In the genomic region with DNA sequence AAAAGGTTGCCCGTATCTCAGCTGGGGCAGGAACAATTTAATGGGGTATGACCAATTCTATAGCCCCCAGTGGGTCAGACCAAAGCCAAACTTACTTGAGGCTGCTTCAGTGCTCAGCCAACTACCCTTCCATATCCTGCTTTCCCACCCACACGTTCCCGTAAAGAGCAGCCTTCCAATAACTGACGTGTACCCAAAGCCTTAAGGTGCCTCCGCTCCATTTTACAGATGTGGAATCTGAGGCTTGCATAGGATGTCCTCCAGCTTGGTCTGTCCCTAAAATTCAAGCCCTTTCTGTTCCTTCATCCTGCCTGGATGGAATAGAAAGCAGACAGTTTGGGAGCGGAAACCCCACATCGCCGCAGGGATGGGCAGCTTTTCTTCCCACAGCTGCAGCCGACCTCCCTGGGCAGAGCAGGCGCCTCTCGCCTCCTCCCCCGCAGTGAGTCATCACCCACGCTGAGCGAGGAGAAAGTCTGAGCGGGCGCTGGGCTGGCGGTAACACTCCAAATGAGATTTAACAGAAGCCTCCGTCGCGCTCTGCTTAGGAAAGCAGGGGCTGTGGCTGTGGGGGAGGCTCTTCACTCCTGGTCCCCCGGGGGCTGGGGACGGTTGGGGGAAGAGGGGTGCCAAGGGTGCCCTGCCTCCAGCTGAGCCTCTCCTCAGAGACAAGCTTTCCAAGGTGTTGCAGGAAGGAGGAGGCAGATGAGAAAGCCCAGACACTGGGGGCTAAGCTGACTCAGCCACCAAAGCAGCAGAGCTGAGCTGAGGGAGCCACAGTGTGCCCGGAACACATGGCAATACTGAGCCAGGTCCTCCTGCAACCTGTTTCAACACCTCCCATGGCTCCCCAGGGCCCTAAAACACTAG, we compare ENCODE assay signal across 1 cellular context.
TF ChIP-seq lines count a peak whose summit lies in the region.

No MANE protein-coding gene starts in this region.

TF ChIP-seq in IMR-90, 13 proteins besides CTCF, POLR2A, EP300 and RAD21 (continued from another document):
- TF ChIP-seq, protein P1, sequence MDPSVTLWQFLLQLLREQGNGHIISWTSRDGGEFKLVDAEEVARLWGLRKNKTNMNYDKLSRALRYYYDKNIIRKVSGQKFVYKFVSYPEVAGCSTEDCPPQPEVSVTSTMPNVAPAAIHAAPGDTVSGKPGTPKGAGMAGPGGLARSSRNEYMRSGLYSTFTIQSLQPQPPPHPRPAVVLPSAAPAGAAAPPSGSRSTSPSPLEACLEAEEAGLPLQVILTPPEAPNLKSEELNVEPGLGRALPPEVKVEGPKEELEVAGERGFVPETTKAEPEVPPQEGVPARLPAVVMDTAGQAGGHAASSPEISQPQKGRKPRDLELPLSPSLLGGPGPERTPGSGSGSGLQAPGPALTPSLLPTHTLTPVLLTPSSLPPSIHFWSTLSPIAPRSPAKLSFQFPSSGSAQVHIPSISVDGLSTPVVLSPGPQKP (IDR thresholded peaks at IDR 0.05; ENCODE audit: borderline replicate concordance, low read depth, low read length) = no peak
- TF ChIP-seq, protein P2, sequence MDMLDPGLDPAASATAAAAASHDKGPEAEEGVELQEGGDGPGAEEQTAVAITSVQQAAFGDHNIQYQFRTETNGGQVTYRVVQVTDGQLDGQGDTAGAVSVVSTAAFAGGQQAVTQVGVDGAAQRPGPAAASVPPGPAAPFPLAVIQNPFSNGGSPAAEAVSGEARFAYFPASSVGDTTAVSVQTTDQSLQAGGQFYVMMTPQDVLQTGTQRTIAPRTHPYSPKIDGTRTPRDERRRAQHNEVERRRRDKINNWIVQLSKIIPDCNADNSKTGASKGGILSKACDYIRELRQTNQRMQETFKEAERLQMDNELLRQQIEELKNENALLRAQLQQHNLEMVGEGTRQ (IDR thresholded peaks at IDR 0.05; ENCODE audit: low read depth, low read length) = no peak
- TF ChIP-seq CEBPB (IDR thresholded peaks at IDR 0.05; ENCODE audit: low read depth, low read length) = peak; percentile 69; the same call in 1 of the 2 replicates
- peak; percentile 1; the same call in 1 of the 2 replicates for TF ChIP-seq MAFK (IDR thresholded peaks at IDR 0.05; ENCODE audit: low read depth, low read length)
- no peak for TF ChIP-seq NFE2L2 (IDR thresholded peaks at IDR 0.05; ENCODE audit: low read depth, low read length)
- peak; percentile 94 for TF ChIP-seq FOS (IDR thresholded peaks at IDR 0.05; ENCODE audit: low read depth, low read length)
- peak; percentile 57 for TF ChIP-seq RCOR1 (IDR thresholded peaks at IDR 0.05; ENCODE audit: insufficient replicate concordance, low read length)
- no peak for TF ChIP-seq CHD1 (IDR thresholded peaks at IDR 0.05; ENCODE audit: low read depth, low read length)
- peak; percentile 67 for TF ChIP-seq BHLHE40 (IDR thresholded peaks at IDR 0.05; ENCODE audit: low read depth, low read length)
- peak; percentile 61; the same call in 1 of the 2 replicates for TF ChIP-seq MXI1 (IDR thresholded peaks at IDR 0.05; ENCODE audit: borderline replicate concordance, low read depth, low read length)
- 0 out of 2 replicates have a peak, but pooled peaks have one; percentile 2 for TF ChIP-seq SMC3 (IDR thresholded peaks at IDR 0.05; ENCODE audit: low read depth, low read length)
- TF ChIP-seq RFX5 (IDR thresholded peaks at IDR 0.05; ENCODE audit: low read depth, low read length) = no peak
TF ChIP-seq in IMR-90: peak in this region for 8.
